In the genomic region with DNA sequence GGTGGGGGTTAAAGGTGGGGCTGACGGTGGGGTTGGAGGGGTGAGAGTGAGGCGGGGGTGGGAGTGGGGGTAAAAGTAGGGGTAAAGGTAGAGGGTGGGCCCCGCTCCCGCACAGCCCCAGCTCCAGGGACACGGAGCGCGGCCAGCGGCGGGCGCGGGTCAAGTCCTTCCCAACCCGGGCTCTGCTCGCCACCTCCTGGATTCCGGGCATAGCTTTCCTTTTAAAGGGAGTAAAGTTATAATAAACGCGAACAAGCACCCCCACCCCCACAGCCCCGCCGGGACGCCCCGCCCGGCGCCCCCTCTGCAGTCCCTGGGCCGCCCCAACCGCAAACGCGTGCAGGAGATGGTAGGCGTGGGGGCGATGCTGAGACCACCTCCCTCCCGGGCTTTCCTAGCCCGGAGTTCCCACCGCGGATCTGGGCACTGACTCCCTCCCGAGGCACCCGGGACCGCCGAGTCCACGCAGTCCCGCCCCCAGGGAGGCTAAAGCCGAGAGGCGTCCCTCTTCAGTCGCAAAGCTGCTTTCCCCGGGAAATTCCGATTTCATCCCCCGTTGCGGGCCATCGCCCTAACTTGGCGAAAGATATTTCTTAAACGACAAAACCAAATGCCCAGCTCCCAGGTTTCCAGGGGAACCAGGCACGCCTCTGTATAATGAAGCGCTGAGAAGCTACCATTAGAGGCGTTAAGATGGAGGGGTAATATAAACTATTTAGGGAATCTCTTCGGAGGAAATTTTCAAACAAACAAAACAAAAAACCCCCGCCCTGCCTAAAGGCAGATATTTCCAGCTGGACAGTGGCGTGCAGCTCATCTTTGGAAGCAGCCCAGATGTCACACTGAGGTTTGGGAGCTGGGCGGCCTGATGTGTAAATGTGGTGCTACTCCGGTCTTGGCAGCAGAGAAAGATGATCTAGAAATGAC, we compare ENCODE assay signal across 8 cellular contexts. TPM values are rescaled to one million over a fixed set of nuclear protein-coding genes. Genes with fewer than 3 reads are reported as not detected.
DNase-seq lines count a peak whose midpoint lies in the region; ATAC-seq and TF ChIP-seq lines count a peak whose summit lies in the region.

A gene with protein sequence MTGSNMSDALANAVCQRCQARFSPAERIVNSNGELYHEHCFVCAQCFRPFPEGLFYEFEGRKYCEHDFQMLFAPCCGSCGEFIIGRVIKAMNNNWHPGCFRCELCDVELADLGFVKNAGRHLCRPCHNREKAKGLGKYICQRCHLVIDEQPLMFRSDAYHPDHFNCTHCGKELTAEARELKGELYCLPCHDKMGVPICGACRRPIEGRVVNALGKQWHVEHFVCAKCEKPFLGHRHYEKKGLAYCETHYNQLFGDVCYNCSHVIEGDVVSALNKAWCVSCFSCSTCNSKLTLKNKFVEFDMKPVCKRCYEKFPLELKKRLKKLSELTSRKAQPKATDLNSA (minus strand): TSS at position 196 of the 927 bp plus-strand sequence. CDS start 506 bp downstream, outside the sequence.

- TF ChIP-seq EP300 in Ishikawa (IDR thresholded peaks at IDR 0.05; ENCODE audit: borderline replicate concordance) = no peak

- peak within 1 kb of the TSS; percentile 72 to 86 (median 80) for H3K4me3 Mint-ChIP-seq in CD4-positive, alpha-beta memory T cell

- H3K27ac Mint-ChIP-seq in CD4-positive, alpha-beta memory T cell = peak within 1 kb of the TSS in 1 of 7 donors; percentile 72

- peak within 1 kb of the TSS in 1 of 2 donors; percentile 19 for H3K4me3 ChIP-seq in CD4-positive, alpha-beta memory T cell (ENCODE audit: low read length in 2 of 2)

- POLR2A ChIA-PET in CD4-positive, alpha-beta memory T cell (lab: Charles Lee; ENCODE audit: partially characterized antibody) = no interaction called here

- no peak for ATAC-seq in GM18517 (IDR thresholded peaks at IDR 0.05; ENCODE audit: unreplicated experiment)
- ATAC-seq in activated CD4-positive, CD25-positive, alpha-beta regulatory T cell treated with anti-CD3 and anti-CD28 coated beads, Interleukin-2, amount 50 U/mL, for 24 hours = no peak
- ATAC-seq in GM19324 (IDR thresholded peaks at IDR 0.05; ENCODE audit: low FRiP score, unreplicated experiment) = no peak

- peaks cover 32 to 38% of the 10 kb centered on the region in 2 donors for H3K27me3 Mint-ChIP-seq in CD4-positive, alpha-beta memory T cell

- no peaks in the 10 kb centered on the region for H3K36me3 ChIP-seq in CD4-positive, alpha-beta memory T cell (ENCODE audit: insufficient read depth, low read length)

- H3K36me3 Mint-ChIP-seq in CD4-positive, alpha-beta memory T cell = no peaks in the 10 kb centered on the region

- H3K27ac ChIP-seq in CD4-positive, alpha-beta memory T cell (ENCODE audit: low read depth, low read length) = no peak within 1 kb of the TSS
- peak within 1 kb of the TSS; percentile 44 for H3K27ac ChIP-seq in caudate nucleus (ENCODE audit: low read depth, low read length)

- intact Hi-C loops in CD4-positive, alpha-beta memory T cell (cut with micrococcal nuclease) = no loop called here

- no peaks in the 10 kb centered on the region for H3K9me3 ChIP-seq in CD4-positive, alpha-beta memory T cell (ENCODE audit: control insufficient read depth in 1 of 2, low read length in 2 of 2)

- H3K4me1 ChIP-seq in CD4-positive, alpha-beta memory T cell (ENCODE audit: insufficient read depth, low read length) = peaks cover 4% of the 10 kb centered on the region

- peaks cover 0 to 2% (median 0%) of the 10 kb centered on the region in 8 donors for H3K9me3 Mint-ChIP-seq in CD4-positive, alpha-beta memory T cell

- peaks cover 2 to 13% (median 6%) of the 10 kb centered on the region in 4 donors for H3K4me1 Mint-ChIP-seq in CD4-positive, alpha-beta memory T cell

- no peak for TF ChIP-seq CTCF in subcutaneous adipose tissue (IDR thresholded peaks at IDR 0.05; ENCODE audit: low read depth)

- TF ChIP-seq RAD21 in Ishikawa (IDR thresholded peaks at IDR 0.05; ENCODE audit: low read depth) = peak; percentile 42; the same call in 1 of the 2 replicates

- no peak for DNase-seq in CD4-positive, alpha-beta memory T cell
- DNase-seq in caudate nucleus (lab: John Stamatoyannopoulos, UW) (peak in 5 of 61 donors; percentile 24 to 60 (median 47)), left kidney (ENCODE audit: low read depth, low spot score) (peak; percentile 68)

- CTCF ChIA-PET in CD4-positive, alpha-beta memory T cell (lab: Charles Lee; ENCODE audit: partially characterized antibody) = interaction anchor here (1.2 to 1.8 kb wide), 2 partner anchors 19 to 24 kb away, joined by 3 to 4 read pairs; no protein-coding TSS in a partner anchor

- peaks cover 10% of the 10 kb centered on the region for H3K27me3 ChIP-seq in CD4-positive, alpha-beta memory T cell (ENCODE audit: insufficient read depth, low read length)

TF ChIP-seq in Ishikawa, 13 proteins besides CTCF, POLR2A, EP300 and RAD21:
- TF ChIP-seq, protein P1, sequence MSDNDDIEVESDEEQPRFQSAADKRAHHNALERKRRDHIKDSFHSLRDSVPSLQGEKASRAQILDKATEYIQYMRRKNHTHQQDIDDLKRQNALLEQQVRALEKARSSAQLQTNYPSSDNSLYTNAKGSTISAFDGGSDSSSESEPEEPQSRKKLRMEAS (IDR thresholded peaks at IDR 0.05) = peak; percentile 20; the same call in 1 of the 2 replicates
- TF ChIP-seq EGR1 (IDR thresholded peaks at IDR 0.05) (no peak; the same call in 1 of the 2 replicates), ZBTB7A (IDR thresholded peaks at IDR 0.05; ENCODE audit: low read depth) (peak; percentile 81; the same call in 1 of the 2 replicates), YY1 (IDR thresholded peaks at IDR 0.05; ENCODE audit: low read depth) (0 out of 2 replicates have a peak, but pooled peaks have one; percentile 36), TAF1 (IDR thresholded peaks at IDR 0.05; ENCODE audit: low read depth) (0 out of 2 replicates have a peak, but pooled peaks have one; percentile 8), TEAD4 (IDR thresholded peaks at IDR 0.05) (peak; percentile 76), NFIC (IDR thresholded peaks at IDR 0.05) (no peak)
- TF ChIP-seq, protein P2, sequence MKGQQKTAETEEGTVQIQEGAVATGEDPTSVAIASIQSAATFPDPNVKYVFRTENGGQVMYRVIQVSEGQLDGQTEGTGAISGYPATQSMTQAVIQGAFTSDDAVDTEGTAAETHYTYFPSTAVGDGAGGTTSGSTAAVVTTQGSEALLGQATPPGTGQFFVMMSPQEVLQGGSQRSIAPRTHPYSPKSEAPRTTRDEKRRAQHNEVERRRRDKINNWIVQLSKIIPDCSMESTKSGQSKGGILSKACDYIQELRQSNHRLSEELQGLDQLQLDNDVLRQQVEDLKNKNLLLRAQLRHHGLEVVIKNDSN (IDR thresholded peaks at IDR 0.05) = no peak

RNA-seq across cellular contexts. Expression of the gene that starts here (rescaled TPM):
- total RNA-seq in CD4-positive, alpha-beta memory T cell = 1 to 10 TPM; 8.9 to 9.0 TPM
- polyA plus RNA-seq in CD4-positive, alpha-beta memory T cell = 10 to 100 TPM in 1 of 2 donors, 1 to 10 TPM in 1; 6.0 to 15.9 TPM
- 10 to 100 TPM in 3 of 4 donors, 1 to 10 TPM in 1; 8.5 to 81.8 (median 26.5) TPM for total RNA-seq in subcutaneous adipose tissue
